9 cellular contexts compared by ENCODE assay signal in genomic region chr14:71933026-71933587, GRCh38. TPM values are rescaled to one million over a fixed set of nuclear protein-coding genes. Genes with fewer than 3 reads are reported as not detected.
DNase-seq lines count a peak whose midpoint lies in the region; ATAC-seq and TF ChIP-seq lines count a peak whose summit lies in the region.
"Had no signal": no experiment of that assay in that cellular context is flagged by ENCODE, and none has a peak within 500 bp of the region (broad histone marks: within the 10 kb centered on the region; RNA-seq: fewer than 3 reads in every experiment).

No MANE protein-coding gene starts in this region.

- H3K27me3 ChIP-seq in suprapubic skin: peaks cover 42% of the 10 kb centered on the region

- TF ChIP-seq POLR2A in suprapubic skin (IDR thresholded peaks at IDR 0.05): no peak

- WGBS in suprapubic skin: 4% methylated on average over 24 of the region's 24 CpGs

- H3K27me3 Mint-ChIP-seq in activated CD4-positive, alpha-beta T cell treated with anti-CD3 and anti-CD28 coated beads, Interleukin-2, amount 10 ng/mL, durations not matched to agents 7 days and 5 days: peaks cover 56% of the 10 kb centered on the region

- ATAC-seq in HG03280 (IDR thresholded peaks at IDR 0.05; ENCODE audit: unreplicated experiment): no peak

- DNase-seq in activated CD4-positive, alpha-beta T cell treated with anti-CD3 and anti-CD28 coated beads, Interleukin-2, amount 10 ng/mL, durations not matched to agents 7 days and 5 days: no peak
- no peak for DNase-seq in activated CD4-positive, alpha-beta T cell treated with anti-CD3 and anti-CD28 coated beads, Interleukin-2, amount 50 U/mL, for 4 hours
- DNase-seq in activated T-cell treated with anti-CD3 and anti-CD28 coated beads, Interleukin-2, amount 50 U/mL, for 48 hours: peak; percentile 37 to 43
- DNase-seq in iPS-NIHi7 (ENCODE audit: extremely low spot score) (peak; percentile 40), suprapubic skin (ENCODE audit: low spot score in 2 of 2) (no peak), NCI-H146 treated with DMSO at 0.1 percent for 48 hours (lab: John Stamatoyannopoulos, UW; ENCODE audit: unreplicated experiment) (no peak)
- no peak for DNase-seq in stimulated activated naive CD4-positive, alpha-beta T cell treated with Interleukin-2 at 50 U/mL for 16 hours (lab: John Stamatoyannopoulos, UW)

- H3K27ac ChIP-seq in suprapubic skin: no peak overlapping the region

- no peaks in the 10 kb centered on the region for H3K36me3 ChIP-seq in suprapubic skin

- H3K4me3 ChIP-seq in suprapubic skin: peak overlapping the region; percentile 48

- H3K4me1 ChIP-seq in suprapubic skin: peaks cover 20% of the 10 kb centered on the region

- peaks cover 12% of the 10 kb centered on the region for H3K4me1 Mint-ChIP-seq in activated CD4-positive, alpha-beta T cell treated with anti-CD3 and anti-CD28 coated beads, Interleukin-2, amount 10 ng/mL, durations not matched to agents 7 days and 5 days

- CTCF ChIA-PET in activated CD4-positive, alpha-beta T cell treated with anti-CD3 and anti-CD28 coated beads, Interleukin-2, amount 10 ng/mL, durations not matched to agents 7 days and 5 days (lab: Charles Lee): no interaction called here

- no peaks in the 10 kb centered on the region for H3K9me3 ChIP-seq in suprapubic skin

- no peak for TF ChIP-seq CTCF in suprapubic skin (IDR thresholded peaks at IDR 0.05)

- POLR2A ChIA-PET in activated CD4-positive, alpha-beta T cell treated with anti-CD3 and anti-CD28 coated beads, Interleukin-2, amount 10 ng/mL, durations not matched to agents 7 days and 5 days (lab: Charles Lee): no interaction called here

- peak overlapping the region; percentile 6 for H3K4me3 Mint-ChIP-seq in activated CD4-positive, alpha-beta T cell treated with anti-CD3 and anti-CD28 coated beads, Interleukin-2, amount 10 ng/mL, durations not matched to agents 7 days and 5 days

- no peak for TF ChIP-seq EP300 in suprapubic skin (IDR thresholded peaks at IDR 0.05)

- no peaks in the 10 kb centered on the region for H3K9me3 Mint-ChIP-seq in activated CD4-positive, alpha-beta T cell treated with anti-CD3 and anti-CD28 coated beads, Interleukin-2, amount 10 ng/mL, durations not matched to agents 7 days and 5 days

- no peaks in the 10 kb centered on the region for H3K36me3 Mint-ChIP-seq in activated CD4-positive, alpha-beta T cell treated with anti-CD3 and anti-CD28 coated beads, Interleukin-2, amount 10 ng/mL, durations not matched to agents 7 days and 5 days (ENCODE audit: low read depth)

- H3K27ac Mint-ChIP-seq in activated CD4-positive, alpha-beta T cell treated with anti-CD3 and anti-CD28 coated beads, Interleukin-2, amount 10 ng/mL, durations not matched to agents 7 days and 5 days: no peak overlapping the region
- H3K27ac Mint-ChIP-seq: CD14-positive monocyte had no signal

RNA-seq across cellular contexts. Expression of gene RGS6, which starts 0.9 kb away (rescaled TPM):
- 1 to 10 TPM; 1.4 TPM for total RNA-seq in activated CD4-positive, alpha-beta T cell treated with anti-CD3 and anti-CD28 coated beads, Interleukin-2, amount 10 ng/mL, durations not matched to agents 7 days and 5 days
- 1 to 10 TPM in 2 of 4 donors, under 1 TPM in 2; 0.08 to 4.4 (median 1.0) TPM for total RNA-seq in suprapubic skin

Comparison
In these comparisons a context has a peak if more than half of its experiments do, and no peak if none do; other contexts are left out.
1. DNase-seq: peak in activated T-cell treated with anti-CD3 and anti-CD28 coated beads, Interleukin-2, amount 50 U/mL, for 48 hours (2 of 2) and iPS-NIHi7 (single experiment); none in activated CD4-positive, alpha-beta T cell treated with anti-CD3 and anti-CD28 coated beads, Interleukin-2, amount 10 ng/mL, durations not matched to agents 7 days and 5 days (single experiment), activated CD4-positive, alpha-beta T cell treated with anti-CD3 and anti-CD28 coated beads, Interleukin-2, amount 50 U/mL, for 4 hours (0 of 2), suprapubic skin (0 of 2), NCI-H146 treated with DMSO at 0.1 percent for 48 hours (single experiment) and stimulated activated naive CD4-positive, alpha-beta T cell treated with Interleukin-2 at 50 U/mL for 16 hours (single experiment).